ENCODE assay signal across 21 cellular contexts in genomic region chr3:138796761-138797160, GRCh38. TPM values are rescaled to one million over a fixed set of nuclear protein-coding genes. Genes with fewer than 3 reads are reported as not detected.
DNase-seq lines count a peak whose midpoint lies in the region; ATAC-seq and TF ChIP-seq lines count a peak whose summit lies in the region.
"Had no signal": no experiment of that assay in that cellular context is flagged by ENCODE, and none has a peak within 500 bp of the region (broad histone marks: within the 10 kb centered on the region; RNA-seq: fewer than 3 reads in every experiment).

No MANE protein-coding gene starts in this region.

- H3K27me3 ChIP-seq in breast epithelium (no peaks in the 10 kb centered on the region), H7 (ENCODE audit: control insufficient read depth, insufficient read depth, low read length) (no peaks in the 10 kb centered on the region), endodermal cell (ENCODE audit: control insufficient read depth, insufficient read depth, low read length, poor library complexity, severe bottlenecking) (no peaks in the 10 kb centered on the region), mesendoderm (ENCODE audit: insufficient read depth, low read length, poor library complexity) (no peaks in the 10 kb centered on the region)
- H3K27me3 ChIP-seq: SJCRH30 had no signal

- no peak overlapping the region for H3K4me2 ChIP-seq in mesendoderm (ENCODE audit: low read length)
- H3K4me2 ChIP-seq: PC-9 had no signal

- no peak overlapping the region for H3K4ac ChIP-seq in mesendoderm (ENCODE audit: low read depth, low read length)

- no peak overlapping the region for H2BK5ac ChIP-seq in mesendoderm (ENCODE audit: low read length)

- H3K27ac ChIP-seq in breast epithelium (no peak overlapping the region), endodermal cell (ENCODE audit: low read depth, low read length) (no peak overlapping the region), mesendoderm (ENCODE audit: low read depth, low read length) (no peak overlapping the region)
- H3K27ac ChIP-seq: PC-9, SJCRH30 had no signal

- peaks cover 18% of the 10 kb centered on the region for H3K79me2 ChIP-seq in mesendoderm (ENCODE audit: control insufficient read depth, insufficient read depth, low read length)

- no peak overlapping the region for H2BK120ac ChIP-seq in mesendoderm (ENCODE audit: low read depth, low read length)

- no peaks in the 10 kb centered on the region for H3K27me3 Mint-ChIP-seq in MCF 10A (ENCODE audit: insufficient read depth, unreplicated experiment)
- no peaks in the 10 kb centered on the region for H3K27me3 Mint-ChIP-seq in endodermal cell (ENCODE audit: insufficient read depth)
- H3K27me3 Mint-ChIP-seq: CD4-positive, CD25-positive, alpha-beta regulatory T cell had no signal

- DNase-seq in MCF 10A (ENCODE audit: unreplicated experiment) (no peak), breast epithelium (ENCODE audit: low spot score in 2 of 2) (no peak), H7 (peak; percentile 33), endodermal cell (no peak), mesendoderm (peak; percentile 51), GF-D8 (lab: John Stamatoyannopoulos, UW) (no peak), omental fat pad (ENCODE audit: low spot score) (no peak), SK-N-DZ (ENCODE audit: low spot score) (no peak)
- DNase-seq: GOT3, Karpas-422, MV-4-11, NCI-H1105, NCI-H1436 treated with DMSO at 0.1 percent for 48 hours, NCI-H187 treated with DMSO at 0.1 percent for 48 hours, NCI-H2107, NCI-H524, NCI-H774, PC-9, SJCRH30 had no signal

- POLR2A ChIA-PET in MCF 10A (lab: Yijun Ruan, JAX): interaction anchor here (0.5 to 1.2 kb wide), 5 partner anchors 15 to 100 kb away, joined by 4 to 6 read pairs (median 4); no protein-coding TSS in a partner anchor

- ATAC-seq in omental fat pad (ENCODE audit: low FRiP score): no peak
- ATAC-seq: Right ventricle myocardium inferior had no signal

- intact Hi-C loops in MCF 10A (cut with micrococcal nuclease) (no loop called here), breast epithelium (cut with DNase I; ENCODE audit: low total_unique reads) (no loop called here)

- H3K27ac Mint-ChIP-seq in MCF 10A (ENCODE audit: low read depth, unreplicated experiment) (peak overlapping the region; percentile 46), endodermal cell (no peak overlapping the region)

- H3K36me3 Mint-ChIP-seq in MCF 10A (ENCODE audit: insufficient read depth, unreplicated experiment) (peaks cover 23% of the 10 kb centered on the region), endodermal cell (ENCODE audit: low read depth) (peaks cover 43% of the 10 kb centered on the region)

- H3K9me3 ChIP-seq in breast epithelium (no peaks in the 10 kb centered on the region), endodermal cell (ENCODE audit: control insufficient read depth, low read length) (no peaks in the 10 kb centered on the region)
- H3K9me3 ChIP-seq: SJCRH30 had no signal

- H3K4me3 ChIP-seq in breast epithelium: no peak overlapping the region
- no peak overlapping the region for H3K4me3 ChIP-seq in H7 (ENCODE audit: insufficient read depth, low read depth, low read length)
- no peak overlapping the region for H3K4me3 ChIP-seq in endodermal cell (ENCODE audit: low read length)
- no peak overlapping the region for H3K4me3 ChIP-seq in mesendoderm (ENCODE audit: low read length)
- H3K4me3 ChIP-seq: PC-9, SJCRH30 had no signal

- CTCF ChIA-PET in MCF 10A (lab: Yijun Ruan, JAX): interaction anchor here (0.6 to 1.9 kb wide), 4 partner anchors 27 to 127 kb away, joined by 3 to 6 read pairs (median 4); no protein-coding TSS in a partner anchor

- no peak overlapping the region for H2AK5ac ChIP-seq in mesendoderm (ENCODE audit: low read length)

- TF ChIP-seq CTCF in MCF 10A (IDR thresholded peaks at IDR 0.05; ENCODE audit: unreplicated experiment) (no peak), breast epithelium (IDR thresholded peaks at IDR 0.05) (no peak), endodermal cell (conservative IDR thresholded peaks at IDR 0.05) (peak; percentile 55), omental fat pad (IDR thresholded peaks at IDR 0.05) (no peak)

- no peak overlapping the region for H2BK15ac ChIP-seq in mesendoderm (replicated peaks; ENCODE audit: low read depth)

- H4K5ac ChIP-seq in mesendoderm (ENCODE audit: low read length): no peak overlapping the region

- TF ChIP-seq POLR2A in breast epithelium (IDR thresholded peaks at IDR 0.05): no peak

- H3K4me1 ChIP-seq in breast epithelium: no peaks in the 10 kb centered on the region
- H3K4me1 ChIP-seq in endodermal cell (ENCODE audit: control insufficient read depth, insufficient read depth, low read length): no peaks in the 10 kb centered on the region
- H3K4me1 ChIP-seq in mesendoderm (ENCODE audit: control insufficient read depth, low read depth, low read length): no peaks in the 10 kb centered on the region
- H3K4me1 ChIP-seq: SJCRH30 had no signal

- H3K4me3 Mint-ChIP-seq in MCF 10A (ENCODE audit: unreplicated experiment) (no peak overlapping the region), endodermal cell (no peak overlapping the region)
- H3K4me3 Mint-ChIP-seq: CD4-positive, CD25-positive, alpha-beta regulatory T cell had no signal

- no peak overlapping the region for H3K18ac ChIP-seq in mesendoderm (ENCODE audit: low read length)

- BruUV-seq in MCF 10A (replicated peaks; lab: Mats Ljungman, UMichigan): no TSS peak

- H3K79me1 ChIP-seq in mesendoderm (ENCODE audit: low read length): peaks cover 8% of the 10 kb centered on the region

- H3K36me3 ChIP-seq in breast epithelium (no peaks in the 10 kb centered on the region), H7 (replicated peaks; ENCODE audit: control insufficient read depth, insufficient read depth, low read length) (no peaks in the 10 kb centered on the region), endodermal cell (ENCODE audit: control insufficient read depth, insufficient read depth, low read length) (peaks cover 58% of the 10 kb centered on the region), mesendoderm (ENCODE audit: control insufficient read depth, insufficient read depth, low read length) (no peaks in the 10 kb centered on the region)
- H3K36me3 ChIP-seq: SJCRH30 had no signal

- 94 to 95% methylated on average over 4 to 5 of the region's 5 CpGs for WGBS in endodermal cell (ENCODE audit: insufficient coverage in 1 of 2, insufficient read length in 1 of 2), 2 experiments
- no CpG with 5 or more reads among the region's 5 CpGs for whole genome bisulfite sequencing in mesendoderm (ENCODE audit: extremely low coverage, insufficient coverage, low lambda C conversion rate)

- H3K23ac ChIP-seq in mesendoderm (ENCODE audit: low read length): no peak overlapping the region

- no peak overlapping the region for H4K8ac ChIP-seq in mesendoderm (ENCODE audit: low read depth, low read length)

- H3K9ac ChIP-seq in endodermal cell (ENCODE audit: extremely low read depth, low read length, poor library complexity, severe bottlenecking): no peak overlapping the region
- H3K9ac ChIP-seq in mesendoderm (ENCODE audit: low read length): no peak overlapping the region

- no peak overlapping the region for H3K56ac ChIP-seq in mesendoderm (ENCODE audit: low read length)

- H3K4me1 Mint-ChIP-seq in MCF 10A (ENCODE audit: insufficient read depth, unreplicated experiment) (peaks cover 6% of the 10 kb centered on the region), endodermal cell (no peaks in the 10 kb centered on the region)

- H3K9me3 Mint-ChIP-seq in MCF 10A (ENCODE audit: unreplicated experiment) (peaks cover 7% of the 10 kb centered on the region), endodermal cell (no peaks in the 10 kb centered on the region)
- H3K9me3 Mint-ChIP-seq: CD4-positive, CD25-positive, alpha-beta regulatory T cell had no signal

RNA-seq across cellular contexts. Expression of gene PIK3CB, which starts 38.0 kb away (rescaled TPM):
- total RNA-seq in MCF 10A (2022) (21.0 and 21.1 TPM in 2 replicates), breast epithelium (10 to 100 TPM; 30.5 to 46.2 (median 31.7) TPM), endodermal cell (10 to 100 TPM; 51.4 to 53.0 TPM), omental fat pad (10 to 100 TPM; 20.6 to 42.8 (median 22.4) TPM)
- 19.0 and 26.7 TPM in 2 replicates for total RNA-seq in H7 (2014; rRNA removed; shearing (Covaris generic))
- polyA plus RNA-seq in endodermal cell (2013, experiment 1 of 2): 22.5 TPM
- 23.9 TPM for polyA plus RNA-seq in endodermal cell (2013, experiment 2 of 2)
- 38.5 TPM for polyA plus RNA-seq in mesendoderm (2013, experiment 1 of 2)
- polyA plus RNA-seq in mesendoderm (2013, experiment 2 of 2): 37.2 TPM
- polyA plus RNA-seq in SK-N-DZ (2014; cell fraction: cytosol; rRNA removed): 2.4 TPM in 2 replicates
- 1.9 and 2.4 TPM in 2 replicates for polyA plus RNA-seq in SK-N-DZ (2014; cell fraction: nucleus; rRNA removed)

Comparison
In these comparisons a context has a peak if more than half of its experiments do, and no peak if none do; other contexts are left out.
1. DNase-seq: peak in H7 (single experiment) and mesendoderm (single experiment); none in MCF 10A (single experiment), breast epithelium (0 of 2), endodermal cell (single experiment), GF-D8 (single experiment), omental fat pad (single experiment) and SK-N-DZ (single experiment).